ENCODE assay signal across 8 cellular contexts in the genomic region with DNA sequence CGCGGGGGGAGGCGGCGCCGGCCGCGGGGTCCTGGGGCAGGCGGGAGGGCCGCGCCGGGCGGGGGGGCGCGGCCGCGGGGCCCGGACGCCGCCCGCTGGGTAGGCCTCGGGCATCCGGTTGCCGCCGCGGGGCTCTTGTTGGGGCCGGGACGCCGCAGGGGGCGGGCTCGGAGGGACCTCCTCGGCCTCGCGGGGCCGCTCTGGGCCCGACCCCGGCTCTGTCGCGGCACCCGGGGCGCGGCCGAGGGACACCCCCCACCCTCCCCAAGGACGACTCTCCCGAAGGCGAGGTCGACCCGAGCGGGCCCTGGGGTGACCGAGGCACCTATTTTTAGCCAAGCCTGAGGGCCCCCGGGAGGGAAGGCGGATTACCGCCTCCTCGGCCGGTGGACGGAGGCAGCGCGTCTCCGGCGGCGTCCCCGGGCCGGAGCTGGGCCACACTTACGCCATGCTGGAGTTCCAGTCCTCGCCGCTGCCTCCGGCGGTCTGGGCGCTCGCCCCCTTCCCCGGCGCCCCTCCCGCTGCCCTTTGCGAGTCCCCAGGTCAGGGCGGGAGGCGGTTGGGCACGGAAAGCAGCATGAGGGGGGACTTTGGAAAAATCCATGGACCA. TPM values are rescaled to one million over a fixed set of nuclear protein-coding genes. Genes with fewer than 3 reads are reported as not detected.
DNase-seq lines count a peak whose midpoint lies in the region; ATAC-seq and TF ChIP-seq lines count a peak whose summit lies in the region.

No MANE protein-coding gene starts in this region.

- H3K4me1 ChIP-seq in lower lobe of right lung, result peaks cover 50% of the 10 kb centered on the region

- peak; percentile 47 for DNase-seq in CD1c-positive myeloid dendritic cell (ENCODE audit: extremely low spot score)
- peak; percentile 55 for DNase-seq in HK-2 (ENCODE audit: unreplicated experiment)
- DNase-seq in activated CD4-positive, alpha-beta T cell treated with anti-CD3 and anti-CD28 coated beads for 24 hours (ENCODE audit: low read depth in 2 of 2), result peak; percentile 6 to 28
- peak; percentile 77 for DNase-seq in coronary artery (ENCODE audit: low spot score)
- DNase-seq in lower lobe of right lung, result peak; percentile 62
- peak; percentile 7 to 39 (median 25) for DNase-seq in stimulated activated CD4-positive, alpha-beta T cell treated with anti-CD3 and anti-CD28 coated beads, TNF-alpha, amount 100 ng/mL, for 48 hours (ENCODE audit: low read depth in 3 of 3)
- no peak for DNase-seq in NCI-H2029 treated with DMSO at 0.1 percent for 48 hours (lab: John Stamatoyannopoulos, UW)

- no peaks in the 10 kb centered on the region for H3K27me3 ChIP-seq in lower lobe of right lung (ENCODE audit: low read depth)

- H3K4me3 ChIP-seq in coronary artery, result peak overlapping the region; percentile 98
- H3K4me3 ChIP-seq in lower lobe of right lung, result peak overlapping the region; percentile 94

- intact Hi-C loops in lower lobe of right lung (cut with DNase I), result no loop called here

- no peak for TF ChIP-seq CTCF in coronary artery (IDR thresholded peaks at IDR 0.05)
- TF ChIP-seq CTCF in lower lobe of right lung (IDR thresholded peaks at IDR 0.05), result peak; percentile 9

- H3K27ac ChIP-seq in coronary artery (peak overlapping the region; percentile 96 to 98), lower lobe of right lung (peak overlapping the region; percentile 91)

- no peaks in the 10 kb centered on the region for H3K9me3 ChIP-seq in lower lobe of right lung

- no peaks in the 10 kb centered on the region for H3K36me3 ChIP-seq in lower lobe of right lung

- ATAC-seq in GM19467 (IDR thresholded peaks at IDR 0.05; ENCODE audit: unreplicated experiment), result peak; percentile 44
- peak; percentile 65 to 68 for ATAC-seq in lower lobe of right lung

RNA-seq across cellular contexts. Expression of a gene that starts 0.5 kb away (rescaled TPM):
- 164 TPM for total RNA-seq in lower lobe of right lung
